11 cellular contexts compared by ENCODE assay signal in the genomic region with DNA sequence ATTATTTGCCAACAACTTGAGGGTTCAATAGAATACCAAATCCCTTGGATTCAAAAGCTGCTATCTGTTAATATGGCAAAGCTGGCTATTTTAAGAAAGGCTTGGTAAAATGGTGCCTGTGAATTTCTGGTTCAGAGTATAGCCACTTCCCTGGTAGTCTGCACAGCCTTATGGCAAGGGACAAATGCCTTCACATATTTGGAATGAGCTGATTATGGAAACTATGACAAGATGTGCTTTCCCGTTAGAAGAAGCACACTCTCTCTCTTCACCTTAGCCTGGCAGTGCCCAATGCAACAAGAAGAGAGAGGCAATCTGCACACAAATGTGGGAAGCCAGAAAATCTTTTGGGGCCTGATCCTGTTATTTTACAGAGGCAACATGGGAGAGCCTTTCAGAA. TPM values are rescaled to one million over a fixed set of nuclear protein-coding genes. Genes with fewer than 3 reads are reported as not detected.
DNase-seq lines count a peak whose midpoint lies in the region; ATAC-seq, FAIRE-seq and TF ChIP-seq lines count a peak whose summit lies in the region.
"Had no signal": no experiment of that assay in that cellular context is flagged by ENCODE, and none has a peak within 500 bp of the region (broad histone marks: within the 10 kb centered on the region; RNA-seq: fewer than 3 reads in every experiment).

No MANE protein-coding gene starts in this region.

- no peak overlapping the region for H3K4me3 Mint-ChIP-seq in activated T-cell treated with anti-CD3 and anti-CD28 coated beads, Interleukin-2, amount 50 U/mL, for 72 hours
- H3K4me3 Mint-ChIP-seq: central memory CD8-positive, alpha-beta T cell had no signal

- TF ChIP-seq CTCF in mammary epithelial cell (conservative IDR thresholded peaks at IDR 0.05 in 1 of 2, IDR thresholded peaks at IDR 0.05 in 1 of 2; ENCODE audit: extremely low read depth in 1 of 2, insufficient read depth in 1 of 2, low read depth in 1 of 2, low read length in 2 of 2) (no peak), right atrium auricular region (IDR thresholded peaks at IDR 0.05) (no peak), smooth muscle cell (IDR thresholded peaks at IDR 0.05; ENCODE audit: borderline replicate concordance, insufficient read depth, poor library complexity, severe bottlenecking) (no peak)

- intact Hi-C loops in mammary epithelial cell (cut with micrococcal nuclease), result no loop called here

- peak overlapping the region; percentile 27 for H3K27ac ChIP-seq in mammary epithelial cell (ENCODE audit: insufficient read depth, low read depth, low read length)
- peak overlapping the region; percentile 79 to 88 for H3K27ac ChIP-seq in right atrium auricular region
- H3K27ac ChIP-seq in smooth muscle cell (ENCODE audit: low read depth), result peak overlapping the region; percentile 76
- H3K27ac ChIP-seq: SK-N-MC had no signal

- 60% methylated on average over 1 of the region's 1 CpG for WGBS in mammary epithelial cell (ENCODE audit: low coverage, missing lambda C conversion rate)
- WGBS in smooth muscle cell (ENCODE audit: low lambda C conversion rate), result 35% methylated on average over 1 of the region's 1 CpG

- no peak for DNase-seq in H54 (ENCODE audit: insufficient read length, low spot score)
- no peak for DNase-seq in mammary epithelial cell
- DNase-seq in right atrium auricular region (ENCODE audit: low spot score), result no peak
- no peak for DNase-seq in smooth muscle cell (lab: John Stamatoyannopoulos, UW; ENCODE audit: unreplicated experiment)
- no peak for DNase-seq in COLO829 (ENCODE audit: low spot score)
- DNase-seq in putamen (ENCODE audit: low spot score), result no peak
- no peak for DNase-seq in NCI-H2171 treated with DMSO at 0.1 percent for 48 hours (lab: John Stamatoyannopoulos, UW)
- DNase-seq in activated T-cell treated with anti-CD3 and anti-CD28 coated beads, Interleukin-2, amount 50 U/mL, for 72 hours, result no peak

- peaks cover 9% of the 10 kb centered on the region for H3K27me3 Mint-ChIP-seq in activated T-cell treated with anti-CD3 and anti-CD28 coated beads, Interleukin-2, amount 50 U/mL, for 72 hours (ENCODE audit: low read depth)

- no peaks in the 10 kb centered on the region for H4K20me1 ChIP-seq in mammary epithelial cell (ENCODE audit: insufficient read depth, low read length)
- H4K20me1 ChIP-seq in smooth muscle cell (ENCODE audit: low read depth), result no peaks in the 10 kb centered on the region

- H3K9me3 ChIP-seq in mammary epithelial cell (replicated peaks; ENCODE audit: insufficient read depth, low read length) (no peaks in the 10 kb centered on the region), right atrium auricular region (no peaks in the 10 kb centered on the region), smooth muscle cell (replicated peaks; ENCODE audit: low read depth) (no peaks in the 10 kb centered on the region)
- H3K9me3 ChIP-seq: mucosa of descending colon had no signal

- CTCF ChIA-PET in mammary epithelial cell (lab: Charles Lee; ENCODE audit: low non-redundant PET), result interaction anchor here (0.5 to 1.1 kb wide), 8 partner anchors 50 to 189 kb away, joined by 3 to 7 read pairs (median 4); no protein-coding TSS in a partner anchor

- peak overlapping the region; percentile 60 for H2AFZ ChIP-seq in mammary epithelial cell (ENCODE audit: low read depth, low read length)
- H2AFZ ChIP-seq in smooth muscle cell (ENCODE audit: low read depth), result peak overlapping the region; percentile 36

- H3K4me1 ChIP-seq in mammary epithelial cell (ENCODE audit: insufficient read depth, low read length), result peaks cover 20% of the 10 kb centered on the region
- peaks cover 0 to 31% of the 10 kb centered on the region in 2 donors for H3K4me1 ChIP-seq in right atrium auricular region
- peaks cover 14% of the 10 kb centered on the region for H3K4me1 ChIP-seq in smooth muscle cell (ENCODE audit: low read depth)

- in situ Hi-C loops in mammary epithelial cell (cut with MboI; ENCODE audit: low sequenced_read_pairs in 2 of 2), result loop anchor here (5.0 to 10.0 kb wide), 3 partner anchors 49 to 213 kb away; a partner anchor contains a TSS

- H3K79me2 ChIP-seq in mammary epithelial cell (ENCODE audit: insufficient read depth, low read length), result no peaks in the 10 kb centered on the region
- H3K79me2 ChIP-seq in smooth muscle cell (ENCODE audit: low read depth), result no peaks in the 10 kb centered on the region

- peak; percentile 45 for FAIRE-seq in H54 (lab: Jason Lieb, UNC)

- H3K4me3 ChIP-seq in mammary epithelial cell (replicated peaks in 1 of 3; ENCODE audit: insufficient read depth in 1 of 3, low read depth in 2 of 3, low read length in 3 of 3), result no peak overlapping the region
- H3K4me3 ChIP-seq in right atrium auricular region, result no peak overlapping the region
- no peak overlapping the region for H3K4me3 ChIP-seq in smooth muscle cell
- H3K4me3 ChIP-seq: mucosa of descending colon, SK-N-MC had no signal

- H3K4me2 ChIP-seq in mammary epithelial cell (ENCODE audit: insufficient read depth, low read depth, low read length), result no peak overlapping the region
- H3K4me2 ChIP-seq in smooth muscle cell, result peak overlapping the region; percentile 42

- no peak for ATAC-seq in activated T-cell treated with anti-CD3 and anti-CD28 coated beads, Interleukin-2, amount 50 U/mL, for 72 hours (replicated peaks in 1 of 2)

- H3K9ac ChIP-seq in mammary epithelial cell (ENCODE audit: insufficient read depth, low read length), result no peak overlapping the region
- H3K9ac ChIP-seq in smooth muscle cell (ENCODE audit: low read depth), result peak overlapping the region; percentile 41

- H3K9me3 Mint-ChIP-seq in activated T-cell treated with anti-CD3 and anti-CD28 coated beads, Interleukin-2, amount 50 U/mL, for 72 hours, result no peaks in the 10 kb centered on the region
- H3K9me3 Mint-ChIP-seq: central memory CD8-positive, alpha-beta T cell had no signal

- no peak for TF ChIP-seq POLR2A in H54 (IDR thresholded peaks at IDR 0.05; ENCODE audit: low read depth, low read length)

- H3K36me3 ChIP-seq in mammary epithelial cell (ENCODE audit: insufficient read depth, low read length) (no peaks in the 10 kb centered on the region), right atrium auricular region (no peaks in the 10 kb centered on the region), smooth muscle cell (ENCODE audit: low read depth) (no peaks in the 10 kb centered on the region)

- dilution Hi-C loops in mammary epithelial cell (cut with HindIII; ENCODE audit: low sequenced_read_pairs), result loop anchor here (10.0 kb wide), 1 partner anchor 187 kb away; no protein-coding TSS in a partner anchor

- peaks cover 6% of the 10 kb centered on the region for H3K4me1 Mint-ChIP-seq in activated T-cell treated with anti-CD3 and anti-CD28 coated beads, Interleukin-2, amount 50 U/mL, for 72 hours (ENCODE audit: low read depth)

- peaks cover 10% of the 10 kb centered on the region for H3F3A ChIP-seq in smooth muscle cell (ENCODE audit: low read depth)

- no peaks in the 10 kb centered on the region for H3K27me3 ChIP-seq in mammary epithelial cell (ENCODE audit: insufficient read depth, low read length)
- H3K27me3 ChIP-seq in right atrium auricular region, result no peaks in the 10 kb centered on the region
- H3K27me3 ChIP-seq in smooth muscle cell (ENCODE audit: low read depth), result no peaks in the 10 kb centered on the region

- no TSS peak for BruUV-seq in mammary epithelial cell (replicated peaks; lab: Mats Ljungman, UMichigan)

- H3K36me3 Mint-ChIP-seq in activated T-cell treated with anti-CD3 and anti-CD28 coated beads, Interleukin-2, amount 50 U/mL, for 72 hours (ENCODE audit: insufficient read depth in 2 of 2), result no peaks in the 10 kb centered on the region

- no peak overlapping the region for H3K27ac Mint-ChIP-seq in activated T-cell treated with anti-CD3 and anti-CD28 coated beads, Interleukin-2, amount 50 U/mL, for 72 hours

RNA-seq across cellular contexts. Expression of a gene that starts 47.5 kb away (rescaled TPM):
- total RNA-seq in mammary epithelial cell (100 to 1,000 TPM in 1 of 2 donors, 10 to 100 TPM in 1; 31.8 to 109 TPM), right atrium auricular region (100 to 1,000 TPM; 141 to 223 TPM), smooth muscle cell (29.2 and 35.1 TPM in 2 replicates)
- polyA plus RNA-seq in mammary epithelial cell (39.0 TPM), smooth muscle cell (20.8 and 25.8 TPM in 2 replicates)
- polyA minus RNA-seq in mammary epithelial cell, result 48.2 TPM
- 10 to 100 TPM; 10.1 to 11.9 TPM for total RNA-seq in activated T-cell treated with anti-CD3 and anti-CD28 coated beads, Interleukin-2, amount 50 U/mL, for 72 hours

Comparison
In these comparisons a context has a peak if more than half of its experiments do, and no peak if none do; other contexts are left out.
1. H3K27ac ChIP-seq: peak in every context shown above with its lines; median percentile 84 in right atrium auricular region; 76 in smooth muscle cell; 27 in mammary epithelial cell.